Comparison of ENCODE assay signal across 13 cellular contexts in genomic region chr7:220151-220841, GRCh38. TPM values are rescaled to one million over a fixed set of nuclear protein-coding genes. Genes with fewer than 3 reads are reported as not detected.
DNase-seq lines count a peak whose midpoint lies in the region; ATAC-seq and TF ChIP-seq lines count a peak whose summit lies in the region.
"Had no signal": no experiment of that assay in that cellular context is flagged by ENCODE, and none has a peak within 500 bp of the region (broad histone marks: within the 10 kb centered on the region; RNA-seq: fewer than 3 reads in every experiment).

No MANE protein-coding gene starts in this region.

- no peak overlapping the region for H2AFZ ChIP-seq in neuronal stem cell (ENCODE audit: low read length)

- H3K4me3 Mint-ChIP-seq in activated CD8-positive, alpha-beta T cell treated with anti-CD3 and anti-CD28 coated beads, Interleukin-2, amount 10 ng/mL, durations not matched to agents 7 days and 5 days, result no peak overlapping the region

- no peaks in the 10 kb centered on the region for H3K4me1 Mint-ChIP-seq in activated CD8-positive, alpha-beta T cell treated with anti-CD3 and anti-CD28 coated beads, Interleukin-2, amount 10 ng/mL, durations not matched to agents 7 days and 5 days (ENCODE audit: low read depth)

- H3K27me3 ChIP-seq in esophagus muscularis mucosa, result no peaks in the 10 kb centered on the region
- H3K27me3 ChIP-seq in neuronal stem cell (ENCODE audit: control insufficient read depth in 3 of 3, insufficient read depth in 3 of 3, low read depth in 1 of 3, low read length in 3 of 3), result no peaks in the 10 kb centered on the region
- H3K27me3 ChIP-seq: right atrium auricular region had no signal

- H3K27ac Mint-ChIP-seq in activated CD8-positive, alpha-beta T cell treated with anti-CD3 and anti-CD28 coated beads, Interleukin-2, amount 10 ng/mL, durations not matched to agents 7 days and 5 days, result no peak overlapping the region

- DNase-seq in COLO829 (ENCODE audit: low spot score) (peak; percentile 80), NCI-H2171 (lab: John Stamatoyannopoulos, UW) (peak; percentile 14), esophagus muscularis mucosa (ENCODE audit: extremely low spot score) (no peak), neuronal stem cell (ENCODE audit: low spot score) (no peak), NCI-H774 (lab: John Stamatoyannopoulos, UW) (no peak), EL (no peak)
- no peak for DNase-seq in activated CD8-positive, alpha-beta T cell treated with anti-CD3 and anti-CD28 coated beads, Interleukin-2, amount 10 ng/mL, durations not matched to agents 7 days and 5 days
- DNase-seq in effector CD4-positive, alpha-beta T cell, result no peak
- DNase-seq: activated CD4-positive, CD25-positive, alpha-beta regulatory T cell; DMS79; NCI-H1092 had no signal

- H3K9me3 ChIP-seq in esophagus muscularis mucosa (no peaks in the 10 kb centered on the region), neuronal stem cell (replicated peaks in 1 of 2; ENCODE audit: control insufficient read depth in 2 of 2, insufficient read depth in 1 of 2, low read depth in 1 of 2, low read length in 2 of 2) (peaks cover 0 to 4% of the 10 kb centered on the region in 2 donors)
- H3K9me3 ChIP-seq: HAP-1, right atrium auricular region had no signal

- H2BK15ac ChIP-seq in neuronal stem cell (ENCODE audit: low read length), result no peak overlapping the region

- no peak overlapping the region for H2BK12ac ChIP-seq in neuronal stem cell (ENCODE audit: low read length)

- no peak overlapping the region for H4K91ac ChIP-seq in neuronal stem cell (ENCODE audit: low read depth, low read length, poor library complexity)

- no peak overlapping the region for H4K8ac ChIP-seq in neuronal stem cell (ENCODE audit: low read depth, low read length)

- intact Hi-C loops in esophagus muscularis mucosa (cut with DNase I), result no loop called here

- 60% methylated on average over 26 of the region's 28 CpGs for WGBS in esophagus muscularis mucosa
- no CpG with 5 or more reads among the region's 28 CpGs for WGBS in neuronal stem cell (ENCODE audit: extremely low coverage in 2 of 2, insufficient read length in 2 of 2, insufficient replicate concordance in 1 of 2), 2 donors

- H2BK5ac ChIP-seq in neuronal stem cell (ENCODE audit: low read length), result peak overlapping the region; percentile 53

- peaks cover 20 to 74% (median 63%) of the 10 kb centered on the region in 4 donors for H3K4me1 ChIP-seq in esophagus muscularis mucosa
- H3K4me1 ChIP-seq in neuronal stem cell (ENCODE audit: control insufficient read depth in 2 of 2, insufficient read depth in 1 of 2, low read depth in 1 of 2, low read length in 2 of 2), result peaks cover 7 to 11% of the 10 kb centered on the region in 2 donors
- H3K4me1 ChIP-seq: HAP-1 had no signal

- CTCF ChIA-PET in activated CD8-positive, alpha-beta T cell treated with anti-CD3 and anti-CD28 coated beads, Interleukin-2, amount 10 ng/mL, durations not matched to agents 7 days and 5 days (lab: Charles Lee), result no interaction called here

- peak overlapping the region; percentile 80 for H3K18ac ChIP-seq in neuronal stem cell (ENCODE audit: low read length)

- H3K9ac ChIP-seq in neuronal stem cell (ENCODE audit: low read depth, low read length, poor library complexity), result peak overlapping the region; percentile 44

- peak in 2 of 3 experiments; percentile 2 to 20 for TF ChIP-seq CTCF in esophagus muscularis mucosa (IDR thresholded peaks at IDR 0.05)

- H3K14ac ChIP-seq in neuronal stem cell (ENCODE audit: low read length), result peak overlapping the region; percentile 71

- H2AK5ac ChIP-seq in neuronal stem cell (ENCODE audit: low read depth, low read length), result peak overlapping the region; percentile 90

- H3K23ac ChIP-seq in neuronal stem cell (ENCODE audit: low read depth, low read length, poor library complexity), result peak overlapping the region; percentile 73

- ATAC-seq in activated CD8-positive, alpha-beta T cell treated with anti-CD3 and anti-CD28 coated beads, Interleukin-2, amount 10 ng/mL, durations not matched to agents 7 days and 5 days, result no peak

- no peak overlapping the region for H3K4ac ChIP-seq in neuronal stem cell (ENCODE audit: low read length)

- no peaks in the 10 kb centered on the region for H3K27me3 Mint-ChIP-seq in activated CD8-positive, alpha-beta T cell treated with anti-CD3 and anti-CD28 coated beads, Interleukin-2, amount 10 ng/mL, durations not matched to agents 7 days and 5 days (ENCODE audit: low read depth)

- no peaks in the 10 kb centered on the region for H3K36me3 Mint-ChIP-seq in activated CD8-positive, alpha-beta T cell treated with anti-CD3 and anti-CD28 coated beads, Interleukin-2, amount 10 ng/mL, durations not matched to agents 7 days and 5 days (ENCODE audit: low read depth)

- peaks cover 3% of the 10 kb centered on the region for H3K79me1 ChIP-seq in neuronal stem cell (ENCODE audit: low read depth, low read length)

- no peak overlapping the region for H3K4me2 ChIP-seq in neuronal stem cell (ENCODE audit: insufficient read depth, low read length, poor library complexity, severe bottlenecking)

- peak overlapping the region; percentile 36 to 80 (median 66) for H3K27ac ChIP-seq in esophagus muscularis mucosa (replicated peaks in 1 of 4)
- no peak overlapping the region for H3K27ac ChIP-seq in neuronal stem cell (replicated peaks; ENCODE audit: low read length)

- no peak for TF ChIP-seq POLR2A in esophagus muscularis mucosa (IDR thresholded peaks at IDR 0.05; ENCODE audit: low read depth)

- H3K9me3 Mint-ChIP-seq in activated CD8-positive, alpha-beta T cell treated with anti-CD3 and anti-CD28 coated beads, Interleukin-2, amount 10 ng/mL, durations not matched to agents 7 days and 5 days (ENCODE audit: insufficient read depth), result no peaks in the 10 kb centered on the region

- H3K36me3 ChIP-seq in esophagus muscularis mucosa (peaks cover 0 to 24% (median 16%) of the 10 kb centered on the region in 4 donors), neuronal stem cell (replicated peaks in 1 of 2; ENCODE audit: control insufficient read depth in 2 of 2, insufficient read depth in 2 of 2, low read length in 2 of 2) (peaks cover 0 to 3% of the 10 kb centered on the region in 2 donors)
- H3K36me3 ChIP-seq: HAP-1, right atrium auricular region had no signal

- POLR2A ChIA-PET in activated CD8-positive, alpha-beta T cell treated with anti-CD3 and anti-CD28 coated beads, Interleukin-2, amount 10 ng/mL, durations not matched to agents 7 days and 5 days (lab: Charles Lee), result interaction anchor here (0.6 kb wide), 1 partner anchor 14 kb away, joined by 3 read pairs; no protein-coding TSS in a partner anchor

- no peak for TF ChIP-seq EP300 in esophagus muscularis mucosa (IDR thresholded peaks at IDR 0.05)

- H2BK120ac ChIP-seq in neuronal stem cell (ENCODE audit: low read depth, low read length), result no peak overlapping the region

- H3K4me3 ChIP-seq in esophagus muscularis mucosa, result no peak overlapping the region
- no peak overlapping the region for H3K4me3 ChIP-seq in neuronal stem cell (ENCODE audit: low read length in 2 of 2)
- H3K4me3 ChIP-seq: HAP-1, right atrium auricular region had no signal

RNA-seq across cellular contexts. Expression of gene FAM20C, which starts 27.9 kb away (rescaled TPM):
- total RNA-seq in esophagus muscularis mucosa, result 10 to 100 TPM; 46.5 to 79.2 (median 69.8) TPM
- 7.3 TPM for polyA plus RNA-seq in neuronal stem cell (2013, experiment 1 of 2)
- 7.3 TPM for polyA plus RNA-seq in neuronal stem cell (2013, experiment 2 of 2)
- total RNA-seq in activated CD8-positive, alpha-beta T cell treated with anti-CD3 and anti-CD28 coated beads, Interleukin-2, amount 10 ng/mL, durations not matched to agents 7 days and 5 days, result under 1 TPM in 1 of 2 experiments, not detected in 1; 0.74 TPM

Comparison
In these comparisons a context has a peak if more than half of its experiments do, and no peak if none do; other contexts are left out.
1. DNase-seq: peak in COLO829 (single experiment) and NCI-H2171 (single experiment); none in esophagus muscularis mucosa (single experiment), neuronal stem cell (single experiment), NCI-H774 (single experiment), activated CD8-positive, alpha-beta T cell treated with anti-CD3 and anti-CD28 coated beads, Interleukin-2, amount 10 ng/mL, durations not matched to agents 7 days and 5 days (single experiment), EL (single experiment) and effector CD4-positive, alpha-beta T cell (single experiment).
2. RNA of gene FAM20C, which starts 27.9 kb away (total RNA-seq): 46.5 to 79.2 TPM in esophagus muscularis mucosa; 0.74 TPM in activated CD8-positive, alpha-beta T cell treated with anti-CD3 and anti-CD28 coated beads, Interleukin-2, amount 10 ng/mL, durations not matched to agents 7 days and 5 days; every median in the first group is over 10 times any median in the second.